Comparison of ENCODE assay signal across 25 cellular contexts in genomic region chr12:28442101-28442500, GRCh38.
"Had no signal": no experiment of that assay in that cellular context is flagged by ENCODE, and none has a peak within 500 bp of the region (broad histone marks: within the 10 kb centered on the region; RNA-seq: fewer than 3 reads in every experiment).

No MANE protein-coding gene starts in this region.

- H3K36me3 Mint-ChIP-seq: natural killer cell; stimulated activated effector memory CD8-positive, alpha-beta T cell treated with anti-CD3 and anti-CD28 coated beads, Interleukin-12 subunit alpha, Interleukin-12 subunit beta, amount 100 ng/mL, for 72 hours had no signal

- H3K4me1 Mint-ChIP-seq: natural killer cell; nephron; stimulated activated effector memory CD8-positive, alpha-beta T cell treated with anti-CD3 and anti-CD28 coated beads, Interleukin-12 subunit alpha, Interleukin-12 subunit beta, amount 100 ng/mL, for 72 hours; stimulated activated naive B cell treated with anti-CD40 and anti-IgM and Interleukin-4, amounts not matched to agents 10 μg/mL and 1 μg/mL and 100 μg/mL, for 72 hours had no signal

- H3K36me3 ChIP-seq: neutrophil, pancreas, right lobe of liver, sigmoid colon, stomach, thoracic aorta, thyroid gland, tibial nerve, upper lobe of left lung had no signal

- H3K4me3 ChIP-seq: pancreas, psoas muscle, right lobe of liver, sigmoid colon, stomach, thoracic aorta, thyroid gland, tibial nerve, upper lobe of left lung had no signal

- H3K27me3 Mint-ChIP-seq: naive thymus-derived CD4-positive, alpha-beta T cell; stimulated activated naive B cell treated with anti-CD40 and anti-IgM and Interleukin-4, amounts not matched to agents 10 μg/mL and 1 μg/mL and 100 μg/mL, for 72 hours; stimulated activated naive CD8-positive, alpha-beta T cell treated with anti-CD3 and anti-CD28 coated beads, Interleukin-15, Interleukin-2, amounts not matched to agents 100 ng/mL and 50 ng/mL, for 24 hours had no signal

- ATAC-seq: naive thymus-derived CD4-positive, alpha-beta T cell; natural killer cell; pancreas; psoas muscle; right cardiac atrium; right lobe of liver; stimulated activated effector memory CD8-positive, alpha-beta T cell treated with anti-CD3 and anti-CD28 coated beads, Interleukin-12 subunit alpha, Interleukin-12 subunit beta, amount 100 ng/mL, for 72 hours; stimulated activated naive B cell treated with anti-CD40 and anti-IgM and Interleukin-4, amounts not matched to agents 10 μg/mL and 1 μg/mL and 100 μg/mL, for 72 hours had no signal

- H3K4me3 Mint-ChIP-seq: naive thymus-derived CD4-positive, alpha-beta T cell; natural killer cell; nephron; neural crest cell; stimulated activated effector memory CD8-positive, alpha-beta T cell treated with anti-CD3 and anti-CD28 coated beads, Interleukin-12 subunit alpha, Interleukin-12 subunit beta, amount 100 ng/mL, for 72 hours; stimulated activated naive B cell treated with anti-CD40 and anti-IgM and Interleukin-4, amounts not matched to agents 10 μg/mL and 1 μg/mL and 100 μg/mL, for 72 hours; stimulated activated naive CD8-positive, alpha-beta T cell treated with anti-CD3 and anti-CD28 coated beads, Interleukin-15, Interleukin-2, amounts not matched to agents 100 ng/mL and 50 ng/mL, for 24 hours had no signal

- H3K4me1 ChIP-seq: pancreas, psoas muscle, right lobe of liver, sigmoid colon, stomach, thyroid gland, tibial nerve, upper lobe of left lung had no signal

- H3K27me3 ChIP-seq: neutrophil, pancreas, right lobe of liver, sigmoid colon, stomach, thyroid gland, tibial nerve, upper lobe of left lung had no signal

- DNase-seq: naive thymus-derived CD4-positive, alpha-beta T cell; natural killer cell; nucleus accumbens; pancreas; psoas muscle; right cardiac atrium; right lobe of liver; sigmoid colon; small intestine; stimulated activated CD4-positive, alpha-beta T cell treated with anti-CD3 and anti-CD28 coated beads, Interleukin-15, amount 100 ng/mL, for 24 hours; stimulated activated CD4-positive, alpha-beta T cell treated with anti-CD3 and anti-CD28 coated beads, Interleukin-2, amount 100 ng/mL, for 24 hours; stimulated activated CD4-positive, alpha-beta T cell treated with anti-CD3 and anti-CD28 coated beads, Interleukin-2, amount 100 ng/mL, for 48 hours; stimulated activated CD4-positive, alpha-beta T cell treated with anti-CD3 and anti-CD28 coated beads, Interleukin-4, amount 100 ng/mL, for 24 hours; stimulated activated naive B cell treated with anti-CD40 and anti-IgM and Interleukin-4, amounts not matched to agents 10 μg/mL and 1 μg/mL and 100 μg/mL, for 72 hours; stimulated activated naive CD4-positive, alpha-beta T cell treated with Interleukin-2 at 50 U/mL for 16 hours; stomach; thyroid gland; upper lobe of left lung had no signal

- H3K27ac Mint-ChIP-seq: naive thymus-derived CD4-positive, alpha-beta T cell; natural killer cell; nephron; stimulated activated effector memory CD8-positive, alpha-beta T cell treated with anti-CD3 and anti-CD28 coated beads, Interleukin-12 subunit alpha, Interleukin-12 subunit beta, amount 100 ng/mL, for 72 hours; stimulated activated naive B cell treated with anti-CD40 and anti-IgM and Interleukin-4, amounts not matched to agents 10 μg/mL and 1 μg/mL and 100 μg/mL, for 72 hours; stimulated activated naive CD8-positive, alpha-beta T cell treated with anti-CD3 and anti-CD28 coated beads, Interleukin-15, Interleukin-2, amounts not matched to agents 100 ng/mL and 50 ng/mL, for 24 hours had no signal

- H3K9me3 Mint-ChIP-seq: natural killer cell; nephron; stimulated activated effector memory CD8-positive, alpha-beta T cell treated with anti-CD3 and anti-CD28 coated beads, Interleukin-12 subunit alpha, Interleukin-12 subunit beta, amount 100 ng/mL, for 72 hours; stimulated activated naive B cell treated with anti-CD40 and anti-IgM and Interleukin-4, amounts not matched to agents 10 μg/mL and 1 μg/mL and 100 μg/mL, for 72 hours; stimulated activated naive CD8-positive, alpha-beta T cell treated with anti-CD3 and anti-CD28 coated beads, Interleukin-15, Interleukin-2, amounts not matched to agents 100 ng/mL and 50 ng/mL, for 24 hours had no signal

- H3K9me3 ChIP-seq: neutrophil, pancreas, psoas muscle, right lobe of liver, sigmoid colon, stomach, thoracic aorta, thyroid gland, tibial nerve, upper lobe of left lung had no signal

- H3K27ac ChIP-seq: neutrophil, pancreas, psoas muscle, right lobe of liver, sigmoid colon, stomach, thoracic aorta, thyroid gland, tibial nerve, upper lobe of left lung had no signal
